Comparison of ENCODE assay signal across 8 cellular contexts in the genomic region with DNA sequence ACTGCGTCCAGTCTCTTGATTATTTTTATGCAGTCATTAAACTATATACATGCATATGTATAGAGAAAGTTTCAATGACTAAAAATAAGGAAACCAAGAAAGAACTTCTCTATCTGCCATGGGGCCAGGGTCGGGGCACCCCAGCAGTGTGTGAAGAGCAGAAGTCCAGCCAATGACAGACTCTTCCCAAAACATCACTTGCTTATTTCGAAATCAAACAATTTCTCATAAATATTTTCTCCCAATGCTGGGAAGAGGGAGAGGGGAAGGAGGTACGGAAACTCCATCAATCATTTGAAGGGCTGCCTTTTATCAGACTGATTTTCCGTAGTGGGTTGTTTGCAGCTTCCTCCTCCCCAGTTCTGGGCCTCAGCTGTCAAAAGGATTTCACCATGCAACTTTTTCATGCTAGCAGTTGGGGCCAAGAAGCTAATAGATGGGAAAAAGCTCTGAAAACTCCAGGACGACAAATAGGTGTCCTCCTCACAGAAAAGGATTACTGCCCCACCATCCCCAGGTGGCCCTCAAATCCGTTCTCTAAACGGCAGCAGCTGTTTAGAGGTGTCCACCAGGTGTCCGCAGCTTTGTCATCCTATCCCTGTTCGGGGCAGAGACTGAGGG. TPM values are rescaled to one million over a fixed set of nuclear protein-coding genes. Genes with fewer than 3 reads are reported as not detected.
DNase-seq lines count a peak whose midpoint lies in the region; ATAC-seq, FAIRE-seq and TF ChIP-seq lines count a peak whose summit lies in the region.

No MANE protein-coding gene starts in this region.

- H3K36me3 ChIP-seq in ectodermal cell (ENCODE audit: control insufficient read depth, insufficient read depth, low read length) (no peaks in the 10 kb centered on the region), neutrophil (no peaks in the 10 kb centered on the region)

- H3K27ac ChIP-seq in ectodermal cell (ENCODE audit: insufficient read depth, low read depth, low read length, poor library complexity, severe bottlenecking) (peak overlapping the region; percentile 72), neutrophil (peak overlapping the region; percentile 18)

- ATAC-seq in GM21381 (IDR thresholded peaks at IDR 0.05; ENCODE audit: unreplicated experiment): no peak

- H3K4me3 ChIP-seq in ectodermal cell (ENCODE audit: insufficient read depth, low read depth, low read length) (peak overlapping the region; percentile 76), neutrophil (ENCODE audit: low read depth in 1 of 2, low read length in 1 of 2) (peak overlapping the region; percentile 66 to 86)

- H3K9me3 ChIP-seq in ectodermal cell (ENCODE audit: control insufficient read depth, low read length): no peaks in the 10 kb centered on the region
- H3K9me3 ChIP-seq in neutrophil: no peaks in the 10 kb centered on the region

- TF ChIP-seq POLR2A in erythroblast (IDR thresholded peaks at IDR 0.05; ENCODE audit: low read length): no peak

- H3K4me1 ChIP-seq in ectodermal cell (ENCODE audit: control insufficient read depth, insufficient read depth, low read length) (peaks cover 12% of the 10 kb centered on the region), neutrophil (ENCODE audit: control insufficient read depth in 1 of 2, insufficient read depth in 1 of 2, low read depth in 1 of 2, low read length in 1 of 2) (peaks cover 21% of the 10 kb centered on the region in 2 experiments)

- H3K27me3 ChIP-seq in ectodermal cell (ENCODE audit: control insufficient read depth, insufficient read depth, low read length, poor library complexity, severe bottlenecking) (no peaks in the 10 kb centered on the region), neutrophil (peaks cover 16% of the 10 kb centered on the region)

- DNase-seq in GM19239 (ENCODE audit: insufficient read length, low spot score): no peak
- peak; percentile 69 for DNase-seq in NOMO-1 treated with dmso at 0.1 percent for 144 hours (lab: John Stamatoyannopoulos, UW; ENCODE audit: unreplicated experiment)
- DNase-seq in KG1 (lab: John Stamatoyannopoulos, UW): no peak
- DNase-seq in erythroblast (lab: John Stamatoyannopoulos, UW): no peak
- DNase-seq in NCI-H748 (lab: John Stamatoyannopoulos, UW; ENCODE audit: unreplicated experiment): no peak

- WGBS in ectodermal cell, 2 experiments: 19 to 33% methylated on average over 8 to 10 of the region's 10 CpGs

- FAIRE-seq in GM19239 (lab: Jason Lieb, UNC): peak; percentile 52

- TF ChIP-seq CTCF in neutrophil (IDR thresholded peaks at IDR 0.05): no peak

RNA-seq across cellular contexts. Expression of a gene that starts 0.6 kb away (rescaled TPM):
- polyA plus RNA-seq in ectodermal cell (2013, experiment 1 of 4): 44.3 TPM
- polyA plus RNA-seq in ectodermal cell (2013, experiment 2 of 4): 49.4 TPM
- polyA plus RNA-seq in ectodermal cell (2013, experiment 3 of 4): 47.3 TPM
- 44.9 TPM for polyA plus RNA-seq in ectodermal cell (2013, experiment 4 of 4)

RNA-seq across cellular contexts. Expression of a gene that starts 16.2 kb away (rescaled TPM):
- polyA plus RNA-seq in ectodermal cell (2013, experiment 1 of 4): 55.8 TPM
- polyA plus RNA-seq in ectodermal cell (2013, experiment 2 of 4): 73.2 TPM
- 57.8 TPM for polyA plus RNA-seq in ectodermal cell (2013, experiment 3 of 4)
- polyA plus RNA-seq in ectodermal cell (2013, experiment 4 of 4): 57.8 TPM

RNA-seq across cellular contexts. Expression of a gene that starts 23.6 kb away (rescaled TPM):
- polyA plus RNA-seq in ectodermal cell (2013, experiment 1 of 4): 1.8 TPM
- 1.1 TPM for polyA plus RNA-seq in ectodermal cell (2013, experiment 2 of 4)
- 2.0 TPM for polyA plus RNA-seq in ectodermal cell (2013, experiment 3 of 4)
- polyA plus RNA-seq in ectodermal cell (2013, experiment 4 of 4): 2.3 TPM

RNA-seq across cellular contexts. Expression of a gene that starts 52.4 kb away (rescaled TPM):
- 0.46 TPM for polyA plus RNA-seq in ectodermal cell (2013, experiment 1 of 4)
- 0.44 TPM for polyA plus RNA-seq in ectodermal cell (2013, experiment 2 of 4)
- 0.43 TPM for polyA plus RNA-seq in ectodermal cell (2013, experiment 3 of 4)
- polyA plus RNA-seq in ectodermal cell (2013, experiment 4 of 4): 0.53 TPM
